ENCODE assay signal across 8 cellular contexts in the genomic region with DNA sequence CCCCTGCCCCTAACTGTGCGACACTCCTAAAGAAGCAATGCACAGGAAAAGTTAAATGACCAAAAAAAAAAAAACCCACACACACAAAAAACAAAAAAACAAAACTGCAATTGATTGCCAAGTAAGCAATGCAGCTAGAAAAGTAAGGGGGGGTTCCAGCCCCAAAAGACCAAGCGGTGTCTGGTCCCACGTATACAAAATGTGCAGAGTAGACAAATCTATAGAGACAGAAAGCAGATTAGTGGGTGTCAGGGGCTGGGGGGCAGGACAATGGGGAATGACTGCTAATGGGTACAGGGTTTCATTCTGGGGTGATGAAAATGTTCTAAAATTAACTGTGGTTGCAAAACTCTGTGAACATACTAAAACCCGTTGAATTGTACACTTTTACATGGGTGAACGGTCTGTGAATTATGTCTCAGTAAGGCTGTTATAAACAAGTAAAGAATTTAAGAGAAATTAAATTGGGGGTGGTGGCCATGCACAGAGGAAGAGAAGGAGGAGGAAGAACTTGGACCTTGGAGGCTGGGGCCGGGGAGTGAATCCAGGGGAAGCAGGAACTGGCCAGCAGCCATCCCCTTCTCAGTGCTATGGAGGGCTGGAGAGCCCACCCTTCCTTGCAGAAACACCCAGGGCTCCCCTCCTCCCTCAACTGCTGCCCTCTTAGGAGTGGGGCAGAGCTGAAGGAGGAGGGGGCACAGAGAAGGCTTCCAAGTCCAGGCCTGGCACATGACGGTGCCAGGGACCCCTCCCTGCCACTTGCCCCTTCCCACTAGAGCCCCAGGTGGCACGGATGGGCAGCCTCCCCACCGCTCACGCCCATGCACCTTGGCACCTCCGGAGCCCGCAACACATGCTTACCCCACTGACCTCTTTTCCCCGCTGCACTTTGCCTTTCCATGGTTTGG. TPM values are rescaled to one million over a fixed set of nuclear protein-coding genes. Genes with fewer than 3 reads are reported as not detected.
DNase-seq lines count a peak whose midpoint lies in the region; ATAC-seq and TF ChIP-seq lines count a peak whose summit lies in the region.

No MANE protein-coding gene starts in this region.

- H3F3A ChIP-seq in OCI-LY1 (ENCODE audit: insufficient read depth, low read length), result no peaks in the 10 kb centered on the region; the same call in 1 of the 2 replicates

- no TSS peak for BruUV-seq in Calu3 (replicated peaks; lab: Mats Ljungman, UMichigan)

- no peak for TF ChIP-seq EP300 in esophagus muscularis mucosa (IDR thresholded peaks at IDR 0.05)

- peak overlapping the region; percentile 91 for H3K4me2 ChIP-seq in OCI-LY1 (ENCODE audit: low read length)

- H3K4me1 Mint-ChIP-seq in Calu3 (ENCODE audit: low read depth, unreplicated experiment) (peaks cover 29% of the 10 kb centered on the region), progenitor cell of endocrine pancreas (ENCODE audit: low read depth) (peaks cover 18% of the 10 kb centered on the region)

- no peaks in the 10 kb centered on the region for H3K9me3 Mint-ChIP-seq in Calu3 (ENCODE audit: low read depth, unreplicated experiment)
- no peaks in the 10 kb centered on the region for H3K9me3 Mint-ChIP-seq in progenitor cell of endocrine pancreas (ENCODE audit: low read depth)

- H3K27ac ChIP-seq in OCI-LY1 (ENCODE audit: low read depth, low read length, poor library complexity, severe bottlenecking) (peak overlapping the region; percentile 92), esophagus muscularis mucosa (replicated peaks in 1 of 4) (peak overlapping the region; percentile 85 to 97 (median 92))

- DNase-seq in Calu3 (no peak), esophagus muscularis mucosa (ENCODE audit: extremely low spot score) (no peak), progenitor cell of endocrine pancreas (ENCODE audit: low spot score, unreplicated experiment) (no peak), SKM-1 (lab: John Stamatoyannopoulos, UW; ENCODE audit: unreplicated experiment) (no peak), NCI-H226 (no peak)

- H3K36me3 Mint-ChIP-seq in Calu3 (ENCODE audit: insufficient read depth, unreplicated experiment) (peaks cover 28% of the 10 kb centered on the region), progenitor cell of endocrine pancreas (ENCODE audit: insufficient read depth) (peaks cover 14% of the 10 kb centered on the region)

- peak overlapping the region; percentile 79 for H3K9ac ChIP-seq in OCI-LY1 (ENCODE audit: low read length)

- H3K27me3 ChIP-seq in OCI-LY1 (ENCODE audit: insufficient read depth, low read length) (no peaks in the 10 kb centered on the region), esophagus muscularis mucosa (no peaks in the 10 kb centered on the region)

- no peak for TF ChIP-seq POLR2A in esophagus muscularis mucosa (IDR thresholded peaks at IDR 0.05; ENCODE audit: low read depth)

- TF ChIP-seq CTCF in Calu3 (IDR thresholded peaks at IDR 0.05; ENCODE audit: unreplicated experiment), result no peak
- TF ChIP-seq CTCF in OCI-LY1 (IDR thresholded peaks at IDR 0.05; ENCODE audit: low read length), result no peak
- no peak for TF ChIP-seq CTCF in esophagus muscularis mucosa (IDR thresholded peaks at IDR 0.05)
- TF ChIP-seq CTCF in progenitor cell of endocrine pancreas (IDR thresholded peaks at IDR 0.05; ENCODE audit: unreplicated experiment), result no peak

- H3K4me1 ChIP-seq in OCI-LY1 (ENCODE audit: insufficient read depth, low read length, severe bottlenecking), result peaks cover 49% of the 10 kb centered on the region
- H3K4me1 ChIP-seq in esophagus muscularis mucosa, result peaks cover 55 to 64% (median 59%) of the 10 kb centered on the region in 4 donors

- no peaks in the 10 kb centered on the region for H3K27me3 Mint-ChIP-seq in Calu3 (ENCODE audit: unreplicated experiment)
- no peaks in the 10 kb centered on the region for H3K27me3 Mint-ChIP-seq in progenitor cell of endocrine pancreas

- CTCF ChIA-PET in Calu3 (lab: Charles Lee), result no interaction called here

- no peak overlapping the region for H2AFZ ChIP-seq in OCI-LY1 (ENCODE audit: low read length)

- H3K79me2 ChIP-seq in OCI-LY1 (ENCODE audit: insufficient read depth, low read length), result no peaks in the 10 kb centered on the region

- H3K27ac Mint-ChIP-seq in Calu3 (ENCODE audit: unreplicated experiment) (no peak overlapping the region), progenitor cell of endocrine pancreas (no peak overlapping the region)

- ATAC-seq in GM18873 (IDR thresholded peaks at IDR 0.05; ENCODE audit: low FRiP score, unreplicated experiment) (no peak), HG02798 (IDR thresholded peaks at IDR 0.05; ENCODE audit: poor library complexity, unreplicated experiment) (no peak)

- WGBS in esophagus muscularis mucosa, result 27% methylated on average over 12 of the region's 13 CpGs

- peaks cover 21% of the 10 kb centered on the region; the same call in 1 of the 2 replicates for H3K36me3 ChIP-seq in OCI-LY1 (ENCODE audit: insufficient read depth, low read length)
- peaks cover 0 to 29% (median 12%) of the 10 kb centered on the region in 4 donors for H3K36me3 ChIP-seq in esophagus muscularis mucosa

- no peaks in the 10 kb centered on the region for H4K20me1 ChIP-seq in OCI-LY1 (ENCODE audit: insufficient read depth, low read length)

- H3K4me3 Mint-ChIP-seq in Calu3 (ENCODE audit: low read depth, unreplicated experiment), result peak overlapping the region; percentile 84
- H3K4me3 Mint-ChIP-seq in progenitor cell of endocrine pancreas (ENCODE audit: low read depth), result peak overlapping the region; percentile 26

- intact Hi-C loops in Calu3 (cut with micrococcal nuclease; ENCODE audit: unreplicated experiment), result no loop called here
- intact Hi-C loops in esophagus muscularis mucosa (cut with DNase I), result loop anchor here (2.0 to 5.0 kb wide), 2 partner anchors 35 to 37 kb away; no protein-coding TSS in a partner anchor

- H3K9me2 ChIP-seq in OCI-LY1 (ENCODE audit: low read depth, low read length), result no peaks in the 10 kb centered on the region

- H3K9me3 ChIP-seq in OCI-LY1 (ENCODE audit: low read length) (no peaks in the 10 kb centered on the region), esophagus muscularis mucosa (no peaks in the 10 kb centered on the region)

- H3K4me3 ChIP-seq in OCI-LY1 (ENCODE audit: low read depth, low read length, poor library complexity, severe bottlenecking), result peak overlapping the region; percentile 73
- H3K4me3 ChIP-seq in esophagus muscularis mucosa, result peak overlapping the region; percentile 65 to 90 (median 77)

RNA-seq across cellular contexts. Expression of a gene that starts 45.4 kb away (rescaled TPM):
- 23.8 and 24.7 TPM in 2 replicates for total RNA-seq in Calu3 (2022)
- total RNA-seq in esophagus muscularis mucosa, result 10 to 100 TPM; 13.6 to 23.5 (median 20.0) TPM
- 74.0 and 79.2 TPM in 2 replicates for total RNA-seq in progenitor cell of endocrine pancreas
